In genomic region chr12:124980098-124980892, GRCh38 we compare ENCODE assay signal across 1 cellular context.
TF ChIP-seq lines count a peak whose summit lies in the region.

No MANE protein-coding gene starts in this region.

TF ChIP-seq in K562, 482 proteins besides CTCF, POLR2A, EP300 and RAD21:
- TF ChIP-seq RBFOX2 (IDR thresholded peaks at IDR 0.05; ENCODE audit: low read depth, low read length) (peak; percentile 38; the same call in 1 of the 2 replicates), TGIF2 (CRISPR knock-in tag; IDR thresholded peaks at IDR 0.05) (no peak), ZNF263 (CRISPR knock-in tag; IDR thresholded peaks at IDR 0.05; ENCODE audit: borderline replicate concordance) (peak; percentile 47; the same call in 1 of the 2 replicates)
